In genomic region chr3:183153210-183153950, GRCh38 we compare ENCODE assay signal across 36 cellular contexts. TPM values are rescaled to one million over a fixed set of nuclear protein-coding genes. Genes with fewer than 3 reads are reported as not detected.
"Had no signal": no experiment of that assay in that cellular context is flagged by ENCODE, and none has a peak within 500 bp of the region (broad histone marks: within the 10 kb centered on the region; RNA-seq: fewer than 3 reads in every experiment).

No MANE protein-coding gene starts in this region.

- H3K4me3 Mint-ChIP-seq: activated B cell treated with CpG ODN at 0.5 μM for 24 hours; activated CD4-positive, alpha-beta memory T cell treated with anti-CD3 and anti-CD28 coated beads for 36 hours; activated CD4-positive, alpha-beta T cell treated with anti-CD3 and anti-CD28 coated beads for 36 hours; activated CD4-positive, alpha-beta T cell treated with anti-CD3 and anti-CD28 coated beads, Interleukin-2, amount 10 ng/mL, durations not matched to agents 24 days and 14 days; activated CD8-positive, alpha-beta memory T cell treated with anti-CD3 and anti-CD28 coated beads, Interleukin-2, amount 10 ng/mL, durations not matched to agents 7 days and 5 days; activated CD8-positive, alpha-beta T cell treated with anti-CD3 and anti-CD28 coated beads, Interleukin-2, amount 10 ng/mL, durations not matched to agents 7 days and 5 days; activated naive CD4-positive, alpha-beta T cell treated with anti-CD3 and anti-CD28 coated beads for 36 hours; activated naive CD4-positive, alpha-beta T cell treated with anti-CD3 and anti-CD28 coated beads, Interleukin-2, amount 50 U/mL, for 24 hours; activated naive CD8-positive, alpha-beta T cell treated with anti-CD3 and anti-CD28 coated beads for 36 hours; activated naive CD8-positive, alpha-beta T cell treated with anti-CD3 and anti-CD28 coated beads, Interleukin-2, amount 50 U/mL, for 24 hours; activated T-helper 1 cell treated with anti-CD3 and anti-CD28 coated beads, Interleukin-12 subunit alpha, Interleukin-12 subunit beta, Interleukin-2, Interleukin-4 antibody, amounts not matched to agents 30 ng/mL and 10 ng/mL and 1 ng/mL, durations not matched to agents 14 hours and 24 hours and 36 hours; effector memory CD8-positive, alpha-beta T cell; T-helper 17 cell; T-helper 2 cell treated with Interferon-gamma antibody and Interleukin-4, amounts not matched to agents 5 μg/mL and 100 μg/mL, for 36 hours had no signal

- ATAC-seq: activated CD4-positive, alpha-beta T cell treated with anti-CD3 and anti-CD28 coated beads for 36 hours; activated CD8-positive, alpha-beta memory T cell treated with anti-CD3 and anti-CD28 coated beads, Interleukin-2, amount 10 ng/mL, durations not matched to agents 7 days and 5 days; activated CD8-positive, alpha-beta T cell treated with anti-CD3 and anti-CD28 coated beads, Interleukin-2, amount 10 ng/mL, durations not matched to agents 7 days and 5 days; activated naive CD8-positive, alpha-beta T cell treated with anti-CD3 and anti-CD28 coated beads, Interleukin-2, amount 50 U/mL, for 24 hours; body of pancreas; effector memory CD8-positive, alpha-beta T cell; foreskin keratinocyte; gastrocnemius medialis; heart left ventricle; T-helper 17 cell had no signal

- H3K27ac Mint-ChIP-seq: activated B cell treated with CpG ODN at 0.5 μM for 24 hours; activated CD4-positive, alpha-beta memory T cell treated with anti-CD3 and anti-CD28 coated beads for 36 hours; activated CD4-positive, alpha-beta T cell treated with anti-CD3 and anti-CD28 coated beads for 36 hours; activated CD4-positive, alpha-beta T cell treated with anti-CD3 and anti-CD28 coated beads, Interleukin-2, amount 10 ng/mL, durations not matched to agents 24 days and 14 days; activated CD8-positive, alpha-beta memory T cell treated with anti-CD3 and anti-CD28 coated beads, Interleukin-2, amount 10 ng/mL, durations not matched to agents 7 days and 5 days; activated CD8-positive, alpha-beta T cell treated with anti-CD3 and anti-CD28 coated beads, Interleukin-2, amount 10 ng/mL, durations not matched to agents 7 days and 5 days; activated naive CD4-positive, alpha-beta T cell treated with anti-CD3 and anti-CD28 coated beads for 36 hours; activated naive CD4-positive, alpha-beta T cell treated with anti-CD3 and anti-CD28 coated beads, Interleukin-2, amount 50 U/mL, for 24 hours; activated naive CD8-positive, alpha-beta T cell treated with anti-CD3 and anti-CD28 coated beads for 36 hours; activated naive CD8-positive, alpha-beta T cell treated with anti-CD3 and anti-CD28 coated beads, Interleukin-2, amount 50 U/mL, for 24 hours; activated T-helper 1 cell treated with anti-CD3 and anti-CD28 coated beads, Interleukin-12 subunit alpha, Interleukin-12 subunit beta, Interleukin-2, Interleukin-4 antibody, amounts not matched to agents 30 ng/mL and 10 ng/mL and 1 ng/mL, durations not matched to agents 14 hours and 24 hours and 36 hours; activated T-helper 2 cell treated with anti-CD3 and anti-CD28 coated beads, Interferon-gamma antibody, Interleukin-2, Interleukin-4, amounts not matched to agents 10 μg/mL and 5 μg/mL and 100 μg/mL, durations not matched to agents 14 hours and 24 hours and 36 hours; effector memory CD8-positive, alpha-beta T cell; T-helper 17 cell; T-helper 2 cell treated with Interferon-gamma antibody and Interleukin-4, amounts not matched to agents 5 μg/mL and 100 μg/mL, for 36 hours had no signal

- H3K27me3 Mint-ChIP-seq: activated CD4-positive, alpha-beta memory T cell treated with anti-CD3 and anti-CD28 coated beads for 36 hours; activated CD4-positive, alpha-beta T cell treated with anti-CD3 and anti-CD28 coated beads for 36 hours; activated CD4-positive, alpha-beta T cell treated with anti-CD3 and anti-CD28 coated beads, Interleukin-2, amount 10 ng/mL, durations not matched to agents 24 days and 14 days; activated CD8-positive, alpha-beta memory T cell treated with anti-CD3 and anti-CD28 coated beads, Interleukin-2, amount 10 ng/mL, durations not matched to agents 7 days and 5 days; activated naive CD4-positive, alpha-beta T cell treated with anti-CD3 and anti-CD28 coated beads, Interleukin-2, amount 50 U/mL, for 24 hours; activated naive CD8-positive, alpha-beta T cell treated with anti-CD3 and anti-CD28 coated beads for 36 hours; effector memory CD8-positive, alpha-beta T cell; T-helper 17 cell had no signal

- H3K4me3 ChIP-seq: adrenal gland, body of pancreas, esophagus muscularis mucosa, gastrocnemius medialis, heart left ventricle had no signal

- H3K27me3 ChIP-seq: adrenal gland, body of pancreas, foreskin keratinocyte, gastrocnemius medialis, heart left ventricle had no signal

- H3K9me3 Mint-ChIP-seq: activated CD4-positive, alpha-beta memory T cell treated with anti-CD3 and anti-CD28 coated beads for 36 hours; activated CD4-positive, alpha-beta T cell treated with anti-CD3 and anti-CD28 coated beads, Interleukin-2, amount 10 ng/mL, durations not matched to agents 24 days and 14 days; activated naive CD4-positive, alpha-beta T cell treated with anti-CD3 and anti-CD28 coated beads for 36 hours; activated naive CD4-positive, alpha-beta T cell treated with anti-CD3 and anti-CD28 coated beads, Interleukin-2, amount 50 U/mL, for 24 hours; activated naive CD8-positive, alpha-beta T cell treated with anti-CD3 and anti-CD28 coated beads, Interleukin-2, amount 50 U/mL, for 24 hours; activated T-helper 1 cell treated with anti-CD3 and anti-CD28 coated beads, Interleukin-12 subunit alpha, Interleukin-12 subunit beta, Interleukin-2, Interleukin-4 antibody, amounts not matched to agents 30 ng/mL and 10 ng/mL and 1 ng/mL, durations not matched to agents 14 hours and 24 hours and 36 hours; activated T-helper 2 cell treated with anti-CD3 and anti-CD28 coated beads, Interferon-gamma antibody, Interleukin-2, Interleukin-4, amounts not matched to agents 10 μg/mL and 5 μg/mL and 100 μg/mL, durations not matched to agents 14 hours and 24 hours and 36 hours; effector memory CD8-positive, alpha-beta T cell; T-helper 2 cell treated with Interferon-gamma antibody and Interleukin-4, amounts not matched to agents 5 μg/mL and 100 μg/mL, for 36 hours had no signal

- DNase-seq: activated B cell treated with CpG ODN at 0.5 μM for 24 hours; activated CD4-positive, alpha-beta memory T cell treated with anti-CD3 and anti-CD28 coated beads for 36 hours; activated CD4-positive, alpha-beta T cell treated with anti-CD3 and anti-CD28 coated beads for 36 hours; activated CD4-positive, alpha-beta T cell treated with anti-CD3 and anti-CD28 coated beads, Interleukin-2, amount 10 ng/mL, durations not matched to agents 24 days and 14 days; activated CD4-positive, CD25-positive, alpha-beta regulatory T cell treated with anti-CD3 and anti-CD28 coated beads, Interleukin-2, amount 50 U/mL, for 72 hours; activated CD8-positive, alpha-beta memory T cell treated with anti-CD3 and anti-CD28 coated beads, Interleukin-2, amount 10 ng/mL, durations not matched to agents 7 days and 5 days; activated CD8-positive, alpha-beta memory T cell treated with anti-CD3 and anti-CD28 coated beads, Interleukin-2, amount 50 U/mL, for 4 hours; activated CD8-positive, alpha-beta T cell treated with anti-CD3 and anti-CD28 coated beads, Interleukin-2, amount 10 ng/mL, durations not matched to agents 7 days and 5 days; activated effector memory CD4-positive, alpha-beta T cell treated with anti-CD3 and anti-CD28 coated beads, Interleukin-2, amount 50 U/mL, for 16 hours; activated naive CD4-positive, alpha-beta T cell treated with anti-CD3 and anti-CD28 coated beads for 36 hours; activated naive CD8-positive, alpha-beta T cell treated with anti-CD3 and anti-CD28 coated beads for 36 hours; activated naive CD8-positive, alpha-beta T cell treated with anti-CD3 and anti-CD28 coated beads, Interleukin-2, amount 50 U/mL, for 24 hours; activated T-cell treated with anti-CD3 and anti-CD28 coated beads, Interleukin-2, amount 50 U/mL, for 1 hour; activated T-cell treated with anti-CD3 and anti-CD28 coated beads, Interleukin-2, amount 50 U/mL, for 48 hours; adrenal gland; amygdala; aorta; body of pancreas; caudate nucleus; cortex of kidney; dermis blood vessel endothelial cell; effector CD4-positive, alpha-beta T cell; effector memory CD8-positive, alpha-beta T cell; erythroblast; foreskin keratinocyte; gastrocnemius medialis; glutamatergic neuron; heart left ventricle; T-helper 17 cell; T1000; WERI-Rb-1 had no signal

- H3K4me1 ChIP-seq: adrenal gland, body of pancreas, esophagus muscularis mucosa, foreskin keratinocyte, gastrocnemius medialis, heart left ventricle had no signal

- H3K9me3 ChIP-seq: adrenal gland, body of pancreas, esophagus muscularis mucosa, gastrocnemius medialis, heart left ventricle had no signal

- H3K27ac ChIP-seq: adrenal gland, body of pancreas, esophagus muscularis mucosa, foreskin keratinocyte, gastrocnemius medialis, heart left ventricle, WERI-Rb-1 had no signal

- H3K36me3 ChIP-seq: adrenal gland, esophagus muscularis mucosa, gastrocnemius medialis, heart left ventricle, WERI-Rb-1 had no signal

RNA-seq across cellular contexts. Expression of gene LAMP3, which starts 9.2 kb away (rescaled TPM):
- total RNA-seq: gastrocnemius medialis had no signal
